8 cellular contexts compared by ENCODE assay signal in genomic region chr11:118252688-118253087, GRCh38. TPM values are rescaled to one million over a fixed set of nuclear protein-coding genes. Genes with fewer than 3 reads are reported as not detected.
A peak's percentile ranks its signal among the peaks of the same experiment; 100 is the strongest.
DNase-seq lines count a peak whose midpoint lies in the region; ATAC-seq and TF ChIP-seq lines count a peak whose summit lies in the region.

No MANE protein-coding gene starts in this region.

- H3K9ac ChIP-seq in stomach smooth muscle (ENCODE audit: low read length in 2 of 2), result no peak overlapping the region

- H3K27ac Mint-ChIP-seq in activated CD8-positive, alpha-beta memory T cell treated with anti-CD3 and anti-CD28 coated beads, Interleukin-2, amount 10 ng/mL, durations not matched to agents 7 days and 5 days, result peak overlapping the region; percentile 99

- no peak for DNase-seq in activated CD8-positive, alpha-beta memory T cell treated with anti-CD3 and anti-CD28 coated beads, Interleukin-2, amount 10 ng/mL, durations not matched to agents 7 days and 5 days
- no peak for DNase-seq in activated CD8-positive, alpha-beta memory T cell treated with anti-CD3 and anti-CD28 coated beads, Interleukin-2, amount 50 U/mL, for 48 hours
- no peak for DNase-seq in RWPE2 (ENCODE audit: low spot score)
- no peak for DNase-seq in NCI-H187 treated with DMSO at 0.1 percent for 48 hours (lab: John Stamatoyannopoulos, UW)
- no peak for DNase-seq in NCI-H2196 (lab: John Stamatoyannopoulos, UW; ENCODE audit: unreplicated experiment)

- CTCF ChIA-PET in activated CD8-positive, alpha-beta memory T cell treated with anti-CD3 and anti-CD28 coated beads, Interleukin-2, amount 10 ng/mL, durations not matched to agents 7 days and 5 days (lab: Charles Lee), result interaction anchor here (0.7 to 2.6 kb wide), 15 partner anchors 8 to 92 kb away, joined by 3 to 25 read pairs (median 7); partner anchors contain the start of genes CD3G and JAML

- no peaks in the 10 kb centered on the region for H3K9me3 Mint-ChIP-seq in activated CD8-positive, alpha-beta memory T cell treated with anti-CD3 and anti-CD28 coated beads, Interleukin-2, amount 10 ng/mL, durations not matched to agents 7 days and 5 days (ENCODE audit: low read depth)

- H3K27ac ChIP-seq in RWPE2 (ENCODE audit: poor library complexity, severe bottlenecking) (peak overlapping the region; percentile 92), stomach smooth muscle (ENCODE audit: low read length) (no peak overlapping the region)

- H3K27me3 Mint-ChIP-seq in activated CD8-positive, alpha-beta memory T cell treated with anti-CD3 and anti-CD28 coated beads, Interleukin-2, amount 10 ng/mL, durations not matched to agents 7 days and 5 days, result no peaks in the 10 kb centered on the region

- H3K4me3 Mint-ChIP-seq in activated CD8-positive, alpha-beta memory T cell treated with anti-CD3 and anti-CD28 coated beads, Interleukin-2, amount 10 ng/mL, durations not matched to agents 7 days and 5 days, result peak overlapping the region; percentile 90

- ATAC-seq in activated CD8-positive, alpha-beta memory T cell treated with anti-CD3 and anti-CD28 coated beads, Interleukin-2, amount 10 ng/mL, durations not matched to agents 7 days and 5 days, result peak; percentile 3
- ATAC-seq in RWPE2 (ENCODE audit: low read depth), result peak; percentile 6; the same call in 1 of the 3 replicates
- ATAC-seq in HG03025 (IDR thresholded peaks at IDR 0.05; ENCODE audit: low FRiP score, unreplicated experiment), result no peak

- peaks cover 46% of the 10 kb centered on the region for H3K36me3 ChIP-seq in RWPE2 (ENCODE audit: low read depth)
- H3K36me3 ChIP-seq in stomach smooth muscle (ENCODE audit: control insufficient read depth in 2 of 2, insufficient read depth in 2 of 2, low read length in 2 of 2), result no peaks in the 10 kb centered on the region

- H3K36me3 Mint-ChIP-seq in activated CD8-positive, alpha-beta memory T cell treated with anti-CD3 and anti-CD28 coated beads, Interleukin-2, amount 10 ng/mL, durations not matched to agents 7 days and 5 days, result peaks cover 8% of the 10 kb centered on the region

- H3K9me3 ChIP-seq in RWPE2 (ENCODE audit: severe bottlenecking) (no peaks in the 10 kb centered on the region), stomach smooth muscle (ENCODE audit: control insufficient read depth in 2 of 2, low read length in 2 of 2) (no peaks in the 10 kb centered on the region)

- TF ChIP-seq CTCF in RWPE2 (IDR thresholded peaks at IDR 0.05; ENCODE audit: poor library complexity, severe bottlenecking), result no peak

- no peaks in the 10 kb centered on the region for H3K27me3 ChIP-seq in RWPE2 (ENCODE audit: insufficient read depth, poor library complexity, severe bottlenecking)
- H3K27me3 ChIP-seq in stomach smooth muscle (ENCODE audit: control insufficient read depth in 1 of 2, insufficient read depth in 2 of 2, low read length in 2 of 2), result peaks cover 0 to 10% of the 10 kb centered on the region in 2 donors

- H3K4me1 Mint-ChIP-seq in activated CD8-positive, alpha-beta memory T cell treated with anti-CD3 and anti-CD28 coated beads, Interleukin-2, amount 10 ng/mL, durations not matched to agents 7 days and 5 days, result peaks cover 35% of the 10 kb centered on the region

- H3K4me3 ChIP-seq in RWPE2 (ENCODE audit: severe bottlenecking) (peak overlapping the region; percentile 59), iPS-11a (ENCODE audit: low read depth, low read length) (peak overlapping the region; percentile 81), stomach smooth muscle (ENCODE audit: low read length in 2 of 2) (peak overlapping the region; percentile 87 to 99)

- peaks cover 22% of the 10 kb centered on the region for H3K4me1 ChIP-seq in RWPE2 (ENCODE audit: insufficient read depth, poor library complexity, severe bottlenecking)
- no peaks in the 10 kb centered on the region for H3K4me1 ChIP-seq in stomach smooth muscle (ENCODE audit: control insufficient read depth, insufficient read depth, low read length)

RNA-seq across cellular contexts. Expression of gene MPZL3, which starts 0.5 kb away (rescaled TPM):
- total RNA-seq in activated CD8-positive, alpha-beta memory T cell treated with anti-CD3 and anti-CD28 coated beads, Interleukin-2, amount 10 ng/mL, durations not matched to agents 7 days and 5 days, result 10 to 100 TPM; 20.4 to 28.4 TPM

RNA-seq across cellular contexts. Expression of gene MPZL2, which starts 11.4 kb away (rescaled TPM):
- total RNA-seq in activated CD8-positive, alpha-beta memory T cell treated with anti-CD3 and anti-CD28 coated beads, Interleukin-2, amount 10 ng/mL, durations not matched to agents 7 days and 5 days, result 1 to 10 TPM; 3.0 to 3.2 TPM

RNA-seq across cellular contexts. Expression of gene JAML, which starts 27.9 kb away (rescaled TPM):
- 100 to 1,000 TPM; 139 to 142 TPM for total RNA-seq in activated CD8-positive, alpha-beta memory T cell treated with anti-CD3 and anti-CD28 coated beads, Interleukin-2, amount 10 ng/mL, durations not matched to agents 7 days and 5 days

RNA-seq across cellular contexts. Expression of gene CD3E, which starts 51.8 kb away (rescaled TPM):
- 100 to 1,000 TPM; 526 to 535 TPM for total RNA-seq in activated CD8-positive, alpha-beta memory T cell treated with anti-CD3 and anti-CD28 coated beads, Interleukin-2, amount 10 ng/mL, durations not matched to agents 7 days and 5 days
